Comparison of ENCODE assay signal across 8 cellular contexts in genomic region chr19:19662866-19663291, GRCh38. TPM values are rescaled to one million over a fixed set of nuclear protein-coding genes. Genes with fewer than 3 reads are reported as not detected.
DNase-seq lines count a peak whose midpoint lies in the region; ATAC-seq and TF ChIP-seq lines count a peak whose summit lies in the region.

No MANE protein-coding gene starts in this region.

- H3K4me3 ChIP-seq in GM08714 (ENCODE audit: low read length) (peak overlapping the region; percentile 92), liver (ENCODE audit: low read depth in 1 of 3, low read length in 3 of 3) (peak overlapping the region; percentile 97 to 99 (median 99)), upper lobe of right lung (peak overlapping the region; percentile 97)

- ATAC-seq in upper lobe of right lung = no peak

- 6% methylated on average over 21 of the region's 21 CpGs for WGBS in liver

- no peak for DNase-seq in upper lobe of right lung
- no peak for DNase-seq in NCI-H226
- DNase-seq in EL = no peak
- DNase-seq in activated CD4-positive, CD25-positive, alpha-beta regulatory T cell (lab: John Stamatoyannopoulos, UW) = no peak

- no peaks in the 10 kb centered on the region for H3K27me3 Mint-ChIP-seq in IgD-negative memory B cell

- H3K27me3 ChIP-seq in liver (ENCODE audit: control insufficient read depth in 4 of 4, insufficient read depth in 4 of 4, low read length in 3 of 4) = no peaks in the 10 kb centered on the region
- no peaks in the 10 kb centered on the region for H3K27me3 ChIP-seq in upper lobe of right lung

- intact Hi-C loops in upper lobe of right lung (cut with DNase I) = no loop called here

- peak overlapping the region; percentile 94 to 99 (median 98) for H3K27ac Mint-ChIP-seq in IgD-negative memory B cell

- H3K4me3 Mint-ChIP-seq in IgD-negative memory B cell = peak overlapping the region; percentile 89 to 98 (median 94)

- H3K36me3 ChIP-seq in liver (ENCODE audit: control insufficient read depth in 4 of 4, insufficient read depth in 3 of 4, low read depth in 1 of 4, low read length in 3 of 4) (peaks cover 4 to 17% (median 9%) of the 10 kb centered on the region in 4 donors), upper lobe of right lung (peaks cover 22% of the 10 kb centered on the region)

- peak overlapping the region; percentile 73 for H3K27ac ChIP-seq in angular gyrus (ENCODE audit: low read depth, low read length)
- peak overlapping the region; percentile 98 for H3K27ac ChIP-seq in liver (ENCODE audit: low read depth in 1 of 2, low read length in 2 of 2)
- peak overlapping the region; percentile 89 for H3K27ac ChIP-seq in upper lobe of right lung

- H3K4me1 ChIP-seq in liver (ENCODE audit: control insufficient read depth in 4 of 4, insufficient read depth in 4 of 4, low read length in 3 of 4) = peaks cover 4 to 20% (median 18%) of the 10 kb centered on the region in 4 donors
- H3K4me1 ChIP-seq in upper lobe of right lung = peaks cover 22% of the 10 kb centered on the region

- no peak for TF ChIP-seq RAD21 in liver (IDR thresholded peaks at IDR 0.05)

- H3K4me1 Mint-ChIP-seq in IgD-negative memory B cell = peaks cover 23 to 30% (median 24%) of the 10 kb centered on the region in 3 donors

- H3K9me3 ChIP-seq in liver (ENCODE audit: control insufficient read depth in 4 of 4, low read length in 3 of 4) = no peaks in the 10 kb centered on the region
- no peaks in the 10 kb centered on the region for H3K9me3 ChIP-seq in upper lobe of right lung

- peak overlapping the region; percentile 62 to 99 for H3K9ac ChIP-seq in liver (ENCODE audit: low read depth in 1 of 2, low read length in 2 of 2)

- TF ChIP-seq CTCF in liver (IDR thresholded peaks at IDR 0.05; ENCODE audit: low read depth, low read length, missing input control) (no peak), upper lobe of right lung (IDR thresholded peaks at IDR 0.05) (no peak)

- H3K36me3 Mint-ChIP-seq in IgD-negative memory B cell = no peaks in the 10 kb centered on the region

- no peaks in the 10 kb centered on the region for H3K9me3 Mint-ChIP-seq in IgD-negative memory B cell

TF ChIP-seq in liver, 16 proteins besides CTCF, POLR2A, EP300 and RAD21:
- TF ChIP-seq, protein P1, sequence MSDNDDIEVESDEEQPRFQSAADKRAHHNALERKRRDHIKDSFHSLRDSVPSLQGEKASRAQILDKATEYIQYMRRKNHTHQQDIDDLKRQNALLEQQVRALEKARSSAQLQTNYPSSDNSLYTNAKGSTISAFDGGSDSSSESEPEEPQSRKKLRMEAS (IDR thresholded peaks at IDR 0.05) = no peak
- TF ChIP-seq FOXA2 (IDR thresholded peaks at IDR 0.05) (no peak), TAF1 (conservative IDR thresholded peaks at IDR 0.05) (no peak), FOXA1 (IDR thresholded peaks at IDR 0.05) (no peak), HNF4A (conservative IDR thresholded peaks at IDR 0.05) (no peak)

RNA-seq across cellular contexts. Expression of gene ATP13A1, which starts 0.6 kb away (rescaled TPM):
- polyA plus RNA-seq in IgD-negative memory B cell (59.0 TPM), liver (10 to 100 TPM; 15.1 to 22.1 TPM)
- total RNA-seq in liver (10 to 100 TPM; 18.8 to 36.5 TPM), upper lobe of right lung (55.5 TPM)

RNA-seq across cellular contexts. Expression of gene ZNF101, which starts 5.8 kb away (rescaled TPM):
- polyA plus RNA-seq in IgD-negative memory B cell (32.2 TPM), liver (1 to 10 TPM; 1.5 to 2.4 TPM)
- total RNA-seq in liver (1 to 10 TPM; 4.6 to 6.9 TPM), upper lobe of right lung (11.1 TPM)

RNA-seq across cellular contexts. Expression of gene GMIP, which starts 19.4 kb away (rescaled TPM):
- polyA plus RNA-seq in IgD-negative memory B cell = 72.4 TPM
- 1 to 10 TPM; 5.3 to 6.5 TPM for total RNA-seq in liver
- 1 to 10 TPM in 1 of 2 donors, under 1 TPM in 1; 0.89 to 3.4 TPM for polyA plus RNA-seq in liver
- 37.3 TPM for total RNA-seq in upper lobe of right lung

RNA-seq across cellular contexts. Expression of gene LPAR2, which starts 34.9 kb away (rescaled TPM):
- polyA plus RNA-seq in IgD-negative memory B cell (14.3 TPM), liver (1 to 10 TPM; 1.0 to 1.3 TPM)
- total RNA-seq in liver (1 to 10 TPM; 1.0 to 3.4 TPM), upper lobe of right lung (23.5 TPM)

RNA-seq across cellular contexts. Expression of gene PBX4, which starts 44.4 kb away (rescaled TPM):
- polyA plus RNA-seq in IgD-negative memory B cell = 4.1 TPM
- under 1 TPM; 0.19 to 0.59 TPM for total RNA-seq in liver
- polyA plus RNA-seq in liver = under 1 TPM in 1 of 2 donors, not detected in 1; 0.21 TPM
- total RNA-seq in upper lobe of right lung = 3.4 TPM
